In genomic region chr15:40763801-40764765, GRCh38 we compare ENCODE assay signal across 8 cellular contexts. TPM values are rescaled to one million over a fixed set of nuclear protein-coding genes. Genes with fewer than 3 reads are reported as not detected.
A peak's percentile ranks its signal among the peaks of the same experiment; 100 is the strongest.
DNase-seq lines count a peak whose midpoint lies in the region; ATAC-seq and TF ChIP-seq lines count a peak whose summit lies in the region.

GCHFR (plus strand) TSS chr15:40764068; CDS start chr15:40764181, 113 bp downstream.

- H3K27me3 ChIP-seq in BLaER1: peaks cover 7% of the 10 kb centered on the region; the same call in 1 of the 2 replicates
- peaks cover 24% of the 10 kb centered on the region for H3K27me3 ChIP-seq in iPS-20b (ENCODE audit: insufficient read depth, low read length)
- no peaks in the 10 kb centered on the region for H3K27me3 ChIP-seq in skeletal muscle tissue (ENCODE audit: control insufficient read depth in 3 of 3, insufficient read depth in 3 of 3, low read length in 3 of 3)
- no peaks in the 10 kb centered on the region for H3K27me3 ChIP-seq in SJCRH30

- H3K9me3 ChIP-seq in BLaER1 (no peaks in the 10 kb centered on the region), iPS-20b (ENCODE audit: insufficient read depth, low read depth, low read length) (no peaks in the 10 kb centered on the region), skeletal muscle tissue (ENCODE audit: control insufficient read depth in 3 of 3, low read length in 3 of 3) (no peaks in the 10 kb centered on the region), SJCRH30 (replicated peaks) (no peaks in the 10 kb centered on the region)

- 0 out of 2 replicates have a peak, but pooled peaks cover 11% of the 10 kb centered on the region for H3K36me3 ChIP-seq in BLaER1
- H3K36me3 ChIP-seq in iPS-20b (ENCODE audit: insufficient read depth, low read depth, low read length): peaks cover 7% of the 10 kb centered on the region; the same call in 1 of the 2 replicates
- H3K36me3 ChIP-seq in skeletal muscle tissue (ENCODE audit: control insufficient read depth in 3 of 3, insufficient read depth in 3 of 3, low read length in 3 of 3): peaks cover 3 to 9% (median 5%) of the 10 kb centered on the region in 3 donors
- H3K36me3 ChIP-seq in SJCRH30: no peaks in the 10 kb centered on the region

- peak within 1 kb of the TSS; percentile 82 for H3K4me3 Mint-ChIP-seq in T-helper 2 cell treated with Interferon-gamma antibody and Interleukin-4, amounts not matched to agents 5 μg/mL and 100 μg/mL, for 36 hours
- peak within 1 kb of the TSS; percentile 78 to 89 (median 84) for H3K4me3 Mint-ChIP-seq in brain

- ATAC-seq in GM19043 (IDR thresholded peaks at IDR 0.05; ENCODE audit: low read depth, unreplicated experiment): peak; percentile 42

- peak within 1 kb of the TSS; percentile 93 for H3K27ac Mint-ChIP-seq in T-helper 2 cell treated with Interferon-gamma antibody and Interleukin-4, amounts not matched to agents 5 μg/mL and 100 μg/mL, for 36 hours
- H3K27ac Mint-ChIP-seq in brain: peak within 1 kb of the TSS; percentile 45 to 93 (median 71)

- TF ChIP-seq CTCF in brain (conservative IDR thresholded peaks at IDR 0.05): peak; percentile 31 to 53

- no peaks in the 10 kb centered on the region for H3K9me3 Mint-ChIP-seq in T-helper 2 cell treated with Interferon-gamma antibody and Interleukin-4, amounts not matched to agents 5 μg/mL and 100 μg/mL, for 36 hours
- no peaks in the 10 kb centered on the region for H3K9me3 Mint-ChIP-seq in brain

- H3K36me3 Mint-ChIP-seq in T-helper 2 cell treated with Interferon-gamma antibody and Interleukin-4, amounts not matched to agents 5 μg/mL and 100 μg/mL, for 36 hours (ENCODE audit: low read depth): peaks cover 8% of the 10 kb centered on the region
- no peaks in the 10 kb centered on the region for H3K36me3 Mint-ChIP-seq in brain

- DNase-seq in HT-29 (ENCODE audit: low spot score): peak; percentile 93
- DNase-seq in T-helper 2 cell treated with Interferon-gamma antibody and Interleukin-4, amounts not matched to agents 5 μg/mL and 100 μg/mL, for 36 hours (ENCODE audit: low spot score): peak; percentile 84
- DNase-seq in SJCRH30: no peak

- H3K27ac ChIP-seq in BLaER1 (peak within 1 kb of the TSS; percentile 83), iPS-20b (ENCODE audit: low read length) (no peak within 1 kb of the TSS), skeletal muscle tissue (ENCODE audit: low read depth, low read length) (peak within 1 kb of the TSS; percentile 30), SJCRH30 (no peak within 1 kb of the TSS)

- peak within 1 kb of the TSS; percentile 99 for H3K4me2 ChIP-seq in BLaER1

- no peaks in the 10 kb centered on the region for H3K27me3 Mint-ChIP-seq in T-helper 2 cell treated with Interferon-gamma antibody and Interleukin-4, amounts not matched to agents 5 μg/mL and 100 μg/mL, for 36 hours (ENCODE audit: low read depth)
- peaks cover 22% of the 10 kb centered on the region for H3K27me3 Mint-ChIP-seq in brain

- peaks cover 76% of the 10 kb centered on the region for H3K4me1 ChIP-seq in BLaER1
- peaks cover 17% of the 10 kb centered on the region for H3K4me1 ChIP-seq in iPS-20b (ENCODE audit: insufficient read depth, low read length)
- peaks cover 22 to 39% (median 27%) of the 10 kb centered on the region in 3 donors for H3K4me1 ChIP-seq in skeletal muscle tissue (ENCODE audit: control insufficient read depth in 3 of 3, insufficient read depth in 3 of 3, low read length in 3 of 3)
- peaks cover 40% of the 10 kb centered on the region for H3K4me1 ChIP-seq in SJCRH30

- peaks cover 30% of the 10 kb centered on the region; the same call in 1 of the 2 replicates for H4K20me1 ChIP-seq in BLaER1

- H3K4me1 Mint-ChIP-seq in T-helper 2 cell treated with Interferon-gamma antibody and Interleukin-4, amounts not matched to agents 5 μg/mL and 100 μg/mL, for 36 hours (ENCODE audit: low read depth): peaks cover 35% of the 10 kb centered on the region
- H3K4me1 Mint-ChIP-seq in brain: peaks cover 36% of the 10 kb centered on the region

- H3K9ac ChIP-seq in BLaER1: peak within 1 kb of the TSS; percentile 77
- H3K9ac ChIP-seq in iPS-20b (ENCODE audit: low read depth, low read length): peak within 1 kb of the TSS; percentile 72
- peak within 1 kb of the TSS in 2 of 3 donors; percentile 59 to 75 for H3K9ac ChIP-seq in skeletal muscle tissue (ENCODE audit: low read depth in 1 of 3, low read length in 3 of 3)

- H3K4me3 ChIP-seq in BLaER1: peak within 1 kb of the TSS; percentile 78
- H3K4me3 ChIP-seq in iPS-20b (ENCODE audit: low read length): peak within 1 kb of the TSS; percentile 74
- H3K4me3 ChIP-seq in skeletal muscle tissue (ENCODE audit: low read length in 3 of 3): peak within 1 kb of the TSS; percentile 70 to 77 (median 75)
- no peak within 1 kb of the TSS for H3K4me3 ChIP-seq in SJCRH30

RNA-seq across cellular contexts. Expression of gene GCHFR, which starts in this region (rescaled TPM):
- 327 and 329 TPM in 2 replicates for total RNA-seq in HT-29 (2014; rRNA removed; shearing (Covaris generic))
- 47.2 TPM for polyA plus RNA-seq in brain (ENCODE audit: insufficient read depth, low read depth, low replicate concordance)
- total RNA-seq in skeletal muscle tissue: 1.6 TPM
- total RNA-seq in SJCRH30 (2014; rRNA removed; shearing (Covaris generic)): not detected in 2 replicates

Comparison
In these comparisons a context has a peak if more than half of its experiments do, and no peak if none do; other contexts are left out.
1. RNA of gene GCHFR (total RNA-seq): 327 to 329 TPM in HT-29; 1.6 TPM in skeletal muscle tissue (single experiment) and not detected in SJCRH30; every median in the first group is over 100 times any median in the second.
2. H3K27ac ChIP-seq: peak in BLaER1 (single experiment) and skeletal muscle tissue (single experiment); none in iPS-20b (single experiment) and SJCRH30 (single experiment).
3. DNase-seq: peak in HT-29 (single experiment) and T-helper 2 cell treated with Interferon-gamma antibody and Interleukin-4, amounts not matched to agents 5 μg/mL and 100 μg/mL, for 36 hours (single experiment); none in SJCRH30 (0 of 2).
4. Peak in every context shown above with its lines, with median percentiles within 50 percentile points of each other: H3K9ac ChIP-seq.